17 cellular contexts compared by ENCODE assay signal in the genomic region with DNA sequence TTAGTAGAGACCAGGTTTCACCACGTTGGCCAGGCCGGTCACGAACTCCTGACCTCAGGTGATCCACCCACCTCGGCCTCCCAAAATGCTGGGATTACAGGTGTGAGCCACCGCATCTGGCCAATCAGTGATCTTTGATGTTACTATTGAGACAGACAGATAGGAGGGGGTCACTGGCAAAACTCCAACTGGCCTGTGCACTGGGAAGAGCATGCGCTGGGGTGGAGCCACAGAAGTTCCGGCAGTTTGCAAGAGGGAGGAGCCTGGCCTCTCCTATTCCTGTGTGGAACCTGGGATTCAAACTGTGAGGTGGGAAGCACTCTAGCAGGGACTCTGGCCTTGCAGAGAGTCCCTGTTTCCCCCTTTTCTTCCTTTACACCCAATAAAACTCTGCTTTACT.
"Had no signal": no experiment of that assay in that cellular context is flagged by ENCODE, and none has a peak within 500 bp of the region (broad histone marks: within the 10 kb centered on the region; RNA-seq: fewer than 3 reads in every experiment).

No MANE protein-coding gene starts in this region.

- H3K36me3 ChIP-seq: gastroesophageal sphincter had no signal

- H3K4me3 ChIP-seq: coronary artery, dorsolateral prefrontal cortex, esophagus muscularis mucosa, gastroesophageal sphincter, hepatocyte, left lung, lower lobe of right lung, mucosa of descending colon had no signal

- DNase-seq: dermis blood vessel endothelial cell; dorsolateral prefrontal cortex; effector CD4-positive, alpha-beta T cell; effector memory CD4-positive, alpha-beta T cell; foreskin keratinocyte; hypothalamus; left cardiac atrium; left lung; lower lobe of right lung; mesenchymal stem cell; mucosa of descending colon; naive B cell had no signal

- H3K4me3 Mint-ChIP-seq: mesothelial cell of epicardium had no signal

- H3K4me1 ChIP-seq: gastroesophageal sphincter, left lung, lower lobe of right lung had no signal

- ATAC-seq: foreskin keratinocyte, gastroesophageal sphincter, left lung, lower lobe of right lung, mucosa of descending colon had no signal

- H3K9me3 ChIP-seq: lower lobe of right lung, mucosa of descending colon had no signal

- H3K4me1 Mint-ChIP-seq: naive B cell had no signal

- H3K36me3 Mint-ChIP-seq: naive B cell had no signal

- H3K27me3 ChIP-seq: dorsolateral prefrontal cortex, esophagus muscularis mucosa, foreskin keratinocyte, gastroesophageal sphincter, hepatocyte, left lung had no signal

- H3K27ac ChIP-seq: coronary artery, dorsolateral prefrontal cortex, esophagus muscularis mucosa, foreskin keratinocyte, gastroesophageal sphincter, hepatocyte, left lung, lower lobe of right lung had no signal

- H3K27me3 Mint-ChIP-seq: naive B cell had no signal

- H3K27ac Mint-ChIP-seq: mesothelial cell of epicardium, naive B cell had no signal
